ENCODE assay signal across 1 cellular context in genomic region chr11:69934861-69935494, GRCh38.
TF ChIP-seq lines count a peak whose summit lies in the region.

No MANE protein-coding gene starts in this region.

TF ChIP-seq in IMR-90, 13 proteins besides CTCF, POLR2A, EP300 and RAD21 (continued from another document):
- no peak for TF ChIP-seq USF2 (IDR thresholded peaks at IDR 0.05; ENCODE audit: low read depth, low read length)
- no peak for TF ChIP-seq MAZ (IDR thresholded peaks at IDR 0.05; ENCODE audit: borderline replicate concordance, low read depth, low read length)
- TF ChIP-seq BHLHE40 (IDR thresholded peaks at IDR 0.05; ENCODE audit: low read depth, low read length): no peak
- TF ChIP-seq NFE2L2 (IDR thresholded peaks at IDR 0.05; ENCODE audit: low read depth, low read length): no peak
- no peak for TF ChIP-seq ELK1 (IDR thresholded peaks at IDR 0.05; ENCODE audit: borderline replicate concordance, low read depth, low read length)
